ENCODE assay signal across 19 cellular contexts in genomic region chr19:1631557-1632100, GRCh38. TPM values are rescaled to one million over a fixed set of nuclear protein-coding genes. Genes with fewer than 3 reads are reported as not detected.
DNase-seq lines count a peak whose midpoint lies in the region; ATAC-seq and TF ChIP-seq lines count a peak whose summit lies in the region.
"Had no signal": no experiment of that assay in that cellular context is flagged by ENCODE, and none has a peak within 500 bp of the region (broad histone marks: within the 10 kb centered on the region; RNA-seq: fewer than 3 reads in every experiment).

No MANE protein-coding gene starts in this region.

- WGBS in right cardiac atrium, result 90% methylated on average over 31 of the region's 31 CpGs
- 95% methylated on average over 30 of the region's 31 CpGs for WGBS in mesenchymal stem cell

- POLR2A ChIA-PET in Panc1 (lab: Charles Lee), result no interaction called here

- no TSS peak for BruUV-seq in Panc1 (replicated peaks; lab: Mats Ljungman, UMichigan)

- no peak overlapping the region for H3K9ac ChIP-seq in mesenchymal stem cell (ENCODE audit: low read length)

- DNase-seq in right cardiac atrium (peak in 2 of 3 donors; percentile 37 to 52), left cardiac atrium (no peak), Panc1 (ENCODE audit: low read depth, low spot score) (no peak), mesenchymal stem cell (no peak), HCEC 1CT (no peak)
- DNase-seq in activated T-helper 1 cell treated with anti-CD3 and anti-CD28 coated beads, Interleukin-12 subunit alpha, Interleukin-12 subunit beta, Interleukin-2, Interleukin-4 antibody, amounts not matched to agents 30 ng/mL and 10 ng/mL and 1 ng/mL, durations not matched to agents 14 hours and 24 hours and 36 hours (ENCODE audit: low spot score), result no peak
- DNase-seq: ACHN; BE2C; C1 segment of cervical spinal cord; CD4-positive, CD25-positive, alpha-beta regulatory T cell; CD8-positive, alpha-beta memory T cell; COR-L47; DMS 273 treated with DMSO at 0.1 percent for 48 hours; DMS53; DND-41; EL; H9; IMR-90 had no signal

- TF ChIP-seq CTCF in Panc1 (IDR thresholded peaks at IDR 0.05), result no peak

- H3K27me3 Mint-ChIP-seq in activated T-helper 1 cell treated with anti-CD3 and anti-CD28 coated beads, Interleukin-12 subunit alpha, Interleukin-12 subunit beta, Interleukin-2, Interleukin-4 antibody, amounts not matched to agents 30 ng/mL and 10 ng/mL and 1 ng/mL, durations not matched to agents 14 hours and 24 hours and 36 hours (ENCODE audit: insufficient read depth), result no peaks in the 10 kb centered on the region
- H3K27me3 Mint-ChIP-seq: CD4-positive, CD25-positive, alpha-beta regulatory T cell; CD8-positive, alpha-beta memory T cell had no signal

- no peak overlapping the region for H2BK5ac ChIP-seq in mesenchymal stem cell (ENCODE audit: low read depth, low read length, poor library complexity, severe bottlenecking)

- H3K27ac Mint-ChIP-seq in activated T-helper 1 cell treated with anti-CD3 and anti-CD28 coated beads, Interleukin-12 subunit alpha, Interleukin-12 subunit beta, Interleukin-2, Interleukin-4 antibody, amounts not matched to agents 30 ng/mL and 10 ng/mL and 1 ng/mL, durations not matched to agents 14 hours and 24 hours and 36 hours, result no peak overlapping the region
- H3K27ac Mint-ChIP-seq: CD4-positive, CD25-positive, alpha-beta regulatory T cell; CD8-positive, alpha-beta memory T cell had no signal

- H3K27ac ChIP-seq in right cardiac atrium (ENCODE audit: low read length) (no peak overlapping the region), Panc1 (ENCODE audit: low read length) (no peak overlapping the region), mesenchymal stem cell (ENCODE audit: low read length, poor library complexity, severe bottlenecking) (no peak overlapping the region)

- H4K91ac ChIP-seq in mesenchymal stem cell (ENCODE audit: low read length), result no peak overlapping the region

- no peaks in the 10 kb centered on the region for H3K9me3 Mint-ChIP-seq in activated T-helper 1 cell treated with anti-CD3 and anti-CD28 coated beads, Interleukin-12 subunit alpha, Interleukin-12 subunit beta, Interleukin-2, Interleukin-4 antibody, amounts not matched to agents 30 ng/mL and 10 ng/mL and 1 ng/mL, durations not matched to agents 14 hours and 24 hours and 36 hours
- H3K9me3 Mint-ChIP-seq: CD4-positive, CD25-positive, alpha-beta regulatory T cell; CD8-positive, alpha-beta memory T cell had no signal

- no peak overlapping the region for H2AFZ ChIP-seq in mesenchymal stem cell (ENCODE audit: low read depth, low read length)

- H2AK5ac ChIP-seq in mesenchymal stem cell (ENCODE audit: low read length, severe bottlenecking), result no peak overlapping the region

- no peak overlapping the region for H3K4me3 ChIP-seq in right cardiac atrium (ENCODE audit: low read length)
- no peak overlapping the region for H3K4me3 ChIP-seq in Panc1 (ENCODE audit: low read depth in 2 of 2, low read length in 2 of 2)
- no peak overlapping the region for H3K4me3 ChIP-seq in mesenchymal stem cell (ENCODE audit: insufficient read depth in 1 of 2, low read depth in 1 of 2, low read length in 2 of 2)
- H3K4me3 ChIP-seq: GM12878 had no signal

- CTCF ChIA-PET in Panc1 (lab: Charles Lee), result no interaction called here

- H3K36me3 ChIP-seq in Panc1 (ENCODE audit: control insufficient read depth, insufficient read depth, low read length) (no peaks in the 10 kb centered on the region), mesenchymal stem cell (ENCODE audit: control insufficient read depth in 1 of 2, insufficient read depth in 2 of 2, low read depth in 1 of 2, low read length in 2 of 2) (peaks cover 23 to 83% of the 10 kb centered on the region in 2 experiments)

- no peak overlapping the region for H3K23ac ChIP-seq in mesenchymal stem cell (ENCODE audit: low read length in 2 of 2)

- ATAC-seq in right cardiac atrium (no peak), left cardiac atrium (no peak), Panc1 (peak; percentile 28; the same call in 1 of the 2 replicates)
- ATAC-seq: GM12878 had no signal

- H3K4me1 ChIP-seq in right cardiac atrium (ENCODE audit: control insufficient read depth, insufficient read depth, low read length), result no peaks in the 10 kb centered on the region
- H3K4me1 ChIP-seq in Panc1 (ENCODE audit: control insufficient read depth, insufficient read depth, low read length), result no peaks in the 10 kb centered on the region
- peaks cover 5% of the 10 kb centered on the region for H3K4me1 ChIP-seq in mesenchymal stem cell (ENCODE audit: control insufficient read depth, insufficient read depth, low read depth, low read length)
- H3K4me1 ChIP-seq: BE2C had no signal

- H2BK15ac ChIP-seq in mesenchymal stem cell (ENCODE audit: low read depth, poor library complexity, severe bottlenecking), result no peak overlapping the region

- no peak overlapping the region for H3K18ac ChIP-seq in mesenchymal stem cell (ENCODE audit: low read depth in 1 of 2, low read length in 2 of 2)

- intact Hi-C loops in right cardiac atrium (cut with DNase I), result no loop called here
- intact Hi-C loops in left cardiac atrium (cut with DNase I), result no loop called here
- intact Hi-C loops in Panc1 (cut with micrococcal nuclease; ENCODE audit: unreplicated experiment), result no loop called here
- intact Hi-C loops in activated T-helper 1 cell treated with anti-CD3 and anti-CD28 coated beads, Interleukin-12 subunit alpha, Interleukin-12 subunit beta, Interleukin-2, Interleukin-4 antibody, amounts not matched to agents 30 ng/mL and 10 ng/mL and 1 ng/mL, durations not matched to agents 14 hours and 24 hours and 36 hours (cut with micrococcal nuclease), result no loop called here

- H3K4me1 Mint-ChIP-seq in activated T-helper 1 cell treated with anti-CD3 and anti-CD28 coated beads, Interleukin-12 subunit alpha, Interleukin-12 subunit beta, Interleukin-2, Interleukin-4 antibody, amounts not matched to agents 30 ng/mL and 10 ng/mL and 1 ng/mL, durations not matched to agents 14 hours and 24 hours and 36 hours (ENCODE audit: low read depth), result no peaks in the 10 kb centered on the region
- H3K4me1 Mint-ChIP-seq: H9 had no signal

- no peaks in the 10 kb centered on the region for H3K9me3 ChIP-seq in right cardiac atrium (ENCODE audit: control insufficient read depth, low read length)
- H3K9me3 ChIP-seq in Panc1 (ENCODE audit: control insufficient read depth, insufficient read depth, low read depth, low read length), result no peaks in the 10 kb centered on the region
- peaks cover 6% of the 10 kb centered on the region for H3K9me3 ChIP-seq in mesenchymal stem cell (ENCODE audit: control insufficient read depth, low read length)
- H3K9me3 ChIP-seq: BE2C had no signal

- no peak overlapping the region for H3K14ac ChIP-seq in mesenchymal stem cell (ENCODE audit: low read length in 2 of 2)

- H3K4ac ChIP-seq in mesenchymal stem cell (ENCODE audit: low read depth in 1 of 2, low read length in 2 of 2), result no peak overlapping the region

- H3K4me2 ChIP-seq in mesenchymal stem cell (ENCODE audit: low read length, poor library complexity, severe bottlenecking), result no peak overlapping the region

- no peak overlapping the region for H2BK12ac ChIP-seq in mesenchymal stem cell (ENCODE audit: low read length in 2 of 2)

- H2BK120ac ChIP-seq in mesenchymal stem cell (ENCODE audit: low read depth, low read length), result no peak overlapping the region

- peaks cover 8% of the 10 kb centered on the region for H3K36me3 Mint-ChIP-seq in activated T-helper 1 cell treated with anti-CD3 and anti-CD28 coated beads, Interleukin-12 subunit alpha, Interleukin-12 subunit beta, Interleukin-2, Interleukin-4 antibody, amounts not matched to agents 30 ng/mL and 10 ng/mL and 1 ng/mL, durations not matched to agents 14 hours and 24 hours and 36 hours (ENCODE audit: low read depth)

- H3K27me3 ChIP-seq in right cardiac atrium (ENCODE audit: control insufficient read depth, insufficient read depth) (no peaks in the 10 kb centered on the region), Panc1 (ENCODE audit: control insufficient read depth, insufficient read depth, low read length) (no peaks in the 10 kb centered on the region), mesenchymal stem cell (ENCODE audit: control insufficient read depth in 1 of 2, insufficient read depth in 1 of 2, low read length in 2 of 2) (no peaks in the 10 kb centered on the region)
- H3K27me3 ChIP-seq: BE2C had no signal

- no peak overlapping the region for H3K4me3 Mint-ChIP-seq in activated T-helper 1 cell treated with anti-CD3 and anti-CD28 coated beads, Interleukin-12 subunit alpha, Interleukin-12 subunit beta, Interleukin-2, Interleukin-4 antibody, amounts not matched to agents 30 ng/mL and 10 ng/mL and 1 ng/mL, durations not matched to agents 14 hours and 24 hours and 36 hours
- H3K4me3 Mint-ChIP-seq: CD4-positive, CD25-positive, alpha-beta regulatory T cell; CD8-positive, alpha-beta memory T cell; H9 had no signal

- H4K8ac ChIP-seq in mesenchymal stem cell (ENCODE audit: low read length), result peak overlapping the region; percentile 31

- peaks cover 55% of the 10 kb centered on the region for H3K79me1 ChIP-seq in mesenchymal stem cell (replicated peaks; ENCODE audit: low read length, poor library complexity, severe bottlenecking)

- in situ Hi-C loops in Panc1 (cut with HindIII; ENCODE audit: low pct_unique_long_range_greater_than_20kb, low sequenced_read_pairs), result no loop called here

RNA-seq across cellular contexts. Expression of gene TCF3, which starts 20.8 kb away (rescaled TPM):
- total RNA-seq in right cardiac atrium, result 10 to 100 TPM; 20.1 to 23.6 (median 22.4) TPM
- polyA plus RNA-seq in right cardiac atrium, result 15.3 TPM
- 10 to 100 TPM; 24.1 to 25.8 TPM for total RNA-seq in left cardiac atrium
- total RNA-seq in Panc1 (2021; ENCODE audit: unreplicated experiment), result 175 TPM
- 220 TPM for polyA plus RNA-seq in Panc1 (2012; ENCODE audit: insufficient read length)
- 108 TPM for polyA plus RNA-seq in mesenchymal stem cell (2013, experiment 1 of 2)
- 111 TPM for polyA plus RNA-seq in mesenchymal stem cell (2013, experiment 2 of 2)
- total RNA-seq in activated T-helper 1 cell treated with anti-CD3 and anti-CD28 coated beads, Interleukin-12 subunit alpha, Interleukin-12 subunit beta, Interleukin-2, Interleukin-4 antibody, amounts not matched to agents 30 ng/mL and 10 ng/mL and 1 ng/mL, durations not matched to agents 14 hours and 24 hours and 36 hours, result 163 and 172 TPM in 2 replicates

RNA-seq across cellular contexts. Expression of gene UQCR11, which starts 26.4 kb away (rescaled TPM):
- total RNA-seq in right cardiac atrium (100 to 1,000 TPM; 639 to 958 (median 854) TPM), left cardiac atrium (100 to 1,000 TPM; 674 to 933 TPM), Panc1 (2021; ENCODE audit: unreplicated experiment) (300 TPM)
- polyA plus RNA-seq in right cardiac atrium, result 472 TPM
- polyA plus RNA-seq in Panc1 (2012; ENCODE audit: insufficient read length), result 270 TPM
- 214 TPM for polyA plus RNA-seq in mesenchymal stem cell (2013, experiment 1 of 2)
- polyA plus RNA-seq in mesenchymal stem cell (2013, experiment 2 of 2), result 220 TPM
- total RNA-seq in activated T-helper 1 cell treated with anti-CD3 and anti-CD28 coated beads, Interleukin-12 subunit alpha, Interleukin-12 subunit beta, Interleukin-2, Interleukin-4 antibody, amounts not matched to agents 30 ng/mL and 10 ng/mL and 1 ng/mL, durations not matched to agents 14 hours and 24 hours and 36 hours, result 171 and 176 TPM in 2 replicates

RNA-seq across cellular contexts. Expression of gene MBD3, which starts 39.0 kb away (rescaled TPM):
- total RNA-seq in right cardiac atrium, result 10 to 100 TPM; 45.8 to 63.0 (median 58.9) TPM
- 96.2 TPM for polyA plus RNA-seq in right cardiac atrium
- total RNA-seq in left cardiac atrium, result 10 to 100 TPM; 58.0 to 60.8 TPM
- total RNA-seq in Panc1 (2021; ENCODE audit: unreplicated experiment), result 139 TPM
- polyA plus RNA-seq in Panc1 (2012; ENCODE audit: insufficient read length), result 96.7 TPM
- polyA plus RNA-seq in mesenchymal stem cell (2013, experiment 1 of 2), result 43.8 TPM
- 41.6 TPM for polyA plus RNA-seq in mesenchymal stem cell (2013, experiment 2 of 2)
- 136 and 139 TPM in 2 replicates for total RNA-seq in activated T-helper 1 cell treated with anti-CD3 and anti-CD28 coated beads, Interleukin-12 subunit alpha, Interleukin-12 subunit beta, Interleukin-2, Interleukin-4 antibody, amounts not matched to agents 30 ng/mL and 10 ng/mL and 1 ng/mL, durations not matched to agents 14 hours and 24 hours and 36 hours

Comparison
In these comparisons a context has a peak if more than half of its experiments do, and no peak if none do; other contexts are left out.
1. DNase-seq: peak in right cardiac atrium (2 of 3); none in left cardiac atrium (single experiment), Panc1 (single experiment), mesenchymal stem cell (single experiment), HCEC 1CT (single experiment) and activated T-helper 1 cell treated with anti-CD3 and anti-CD28 coated beads, Interleukin-12 subunit alpha, Interleukin-12 subunit beta, Interleukin-2, Interleukin-4 antibody, amounts not matched to agents 30 ng/mL and 10 ng/mL and 1 ng/mL, durations not matched to agents 14 hours and 24 hours and 36 hours (single experiment).